Comparison of ENCODE assay signal across 18 cellular contexts in genomic region chr2:128589681-128590080, GRCh38.
DNase-seq lines count a peak whose midpoint lies in the region; ATAC-seq, FAIRE-seq and TF ChIP-seq lines count a peak whose summit lies in the region.
"Had no signal": no experiment of that assay in that cellular context is flagged by ENCODE, and none has a peak within 500 bp of the region (broad histone marks: within the 10 kb centered on the region; RNA-seq: fewer than 3 reads in every experiment).

No MANE protein-coding gene starts in this region.

- 83% methylated on average over 6 of the region's 6 CpGs; no CpG with 5 or more reads in 1 of the 2 experiments for WGBS in H1 (ENCODE audit: extremely low coverage in 1 of 2, insufficient coverage in 1 of 2, insufficient read length in 1 of 2, insufficient replicate concordance in 2 of 2, low coverage in 1 of 2, low lambda C conversion rate in 2 of 2, missing lambda C conversion rate in 1 of 2), 2 experiments

- no peak overlapping the region for H2BK20ac ChIP-seq in H1 (ENCODE audit: low read length)

- no peak overlapping the region for H2AK5ac ChIP-seq in H1 (ENCODE audit: low read depth, low read length)

- H2BK120ac ChIP-seq in H1 (replicated peaks; ENCODE audit: low read depth, low read length): no peak overlapping the region

- TF ChIP-seq CTCF in GM23338 (conservative IDR thresholded peaks at IDR 0.05; ENCODE audit: low read depth in 2 of 2): peak; percentile 40 to 46
- peak; percentile 40 to 49 (median 45) for TF ChIP-seq CTCF in H1 (IDR thresholded peaks at IDR 0.05; ENCODE audit: control extremely low read depth in 1 of 3, insufficient read depth in 1 of 3, low read depth in 1 of 3, low read length in 3 of 3)
- TF ChIP-seq CTCF in neural progenitor cell (IDR thresholded peaks at IDR 0.05): peak; percentile 12
- no peak for TF ChIP-seq CTCF in CD8-positive, alpha-beta T cell (IDR thresholded peaks at IDR 0.05)

- H3K36me3 Mint-ChIP-seq in GM23338 (ENCODE audit: low read depth) (no peaks in the 10 kb centered on the region), neural progenitor cell (no peaks in the 10 kb centered on the region)
- no peaks in the 10 kb centered on the region for H3K36me3 Mint-ChIP-seq in CD8-positive, alpha-beta T cell
- H3K36me3 Mint-ChIP-seq: CD4-positive, CD25-positive, alpha-beta regulatory T cell had no signal

- DNase-seq in GM23338 (ENCODE audit: low spot score): peak; percentile 34
- DNase-seq in Jurkat, Clone E6-1 (ENCODE audit: low read depth, low spot score): peak; percentile 21
- no peak for DNase-seq in H1 (ENCODE audit: low read depth in 1 of 2, low spot score in 2 of 2)
- DNase-seq in neural progenitor cell (ENCODE audit: low spot score): no peak
- DNase-seq in sciatic nerve (ENCODE audit: low spot score): no peak
- DNase-seq in CD8-positive, alpha-beta T cell: no peak
- DNase-seq: Caco-2; CD4-positive, CD25-positive, alpha-beta regulatory T cell; GDM1; GM23248; MG63; NCI-H1105; NCI-H1694 had no signal

- H3K4me3 Mint-ChIP-seq in GM23338 (no peak overlapping the region), neural progenitor cell (no peak overlapping the region)
- no peak overlapping the region for H3K4me3 Mint-ChIP-seq in CD8-positive, alpha-beta T cell
- H3K4me3 Mint-ChIP-seq: B cell; CD4-positive, CD25-positive, alpha-beta regulatory T cell had no signal

- no peak overlapping the region for H2BK15ac ChIP-seq in H1 (ENCODE audit: low read length)

- H3K79me2 ChIP-seq in GM23338 (replicated peaks; ENCODE audit: insufficient read depth): no peaks in the 10 kb centered on the region
- H3K79me2 ChIP-seq in H1 (ENCODE audit: control insufficient read depth in 1 of 2, insufficient read depth in 2 of 2, low read length in 2 of 2): no peaks in the 10 kb centered on the region
- H3K79me2 ChIP-seq in neural progenitor cell (ENCODE audit: low read depth): no peaks in the 10 kb centered on the region

- no peak overlapping the region for H3K23ac ChIP-seq in H1 (ENCODE audit: insufficient read length)

- intact Hi-C loops in sciatic nerve (cut with DNase I): no loop called here
- intact Hi-C loops in CD8-positive, alpha-beta T cell (cut with DNase I, micrococcal nuclease): no loop called here

- H3K79me1 ChIP-seq in H1 (ENCODE audit: low read depth, low read length): no peaks in the 10 kb centered on the region

- H4K8ac ChIP-seq in H1 (ENCODE audit: extremely low read depth, insufficient read depth, low read length): no peak overlapping the region

- H3K27me3 ChIP-seq in GM23338 (ENCODE audit: insufficient read depth): no peaks in the 10 kb centered on the region
- H3K27me3 ChIP-seq in H1 (replicated peaks in 1 of 4; ENCODE audit: control insufficient read depth in 3 of 4, extremely low read depth in 1 of 4, insufficient read depth in 3 of 4, low read length in 3 of 4): no peaks in the 10 kb centered on the region
- H3K27me3 ChIP-seq in neural progenitor cell: no peaks in the 10 kb centered on the region
- H3K27me3 ChIP-seq in CD8-positive, alpha-beta T cell (ENCODE audit: insufficient read depth, low read length): no peaks in the 10 kb centered on the region
- H3K27me3 ChIP-seq: MG63 had no signal

- H3K36me3 ChIP-seq in GM23338 (ENCODE audit: insufficient read depth) (peaks cover 5% of the 10 kb centered on the region), H1 (ENCODE audit: control insufficient read depth in 2 of 4, insufficient read depth in 4 of 4, low read length in 3 of 4) (no peaks in the 10 kb centered on the region), neural progenitor cell (no peaks in the 10 kb centered on the region)
- H3K36me3 ChIP-seq in CD8-positive, alpha-beta T cell (ENCODE audit: insufficient read depth, low read length): no peaks in the 10 kb centered on the region
- H3K36me3 ChIP-seq: MG63 had no signal

- no peaks in the 10 kb centered on the region for H4K20me1 ChIP-seq in GM23338 (replicated peaks; ENCODE audit: insufficient read depth)
- no peaks in the 10 kb centered on the region for H4K20me1 ChIP-seq in H1 (replicated peaks in 1 of 2; ENCODE audit: control insufficient read depth in 1 of 2, insufficient read depth in 2 of 2, low read length in 2 of 2)
- H4K20me1 ChIP-seq in neural progenitor cell (ENCODE audit: low read depth): no peaks in the 10 kb centered on the region

- H3K4me3 ChIP-seq in GM23338 (no peak overlapping the region), H1 (ENCODE audit: extremely low read depth in 1 of 4, insufficient read depth in 2 of 4, low read depth in 3 of 4, low read length in 4 of 4) (no peak overlapping the region), neural progenitor cell (no peak overlapping the region)
- H3K4me3 ChIP-seq in Jurkat, Clone E6-1 (ENCODE audit: low read length): no peak overlapping the region
- no peak overlapping the region for H3K4me3 ChIP-seq in CD8-positive, alpha-beta T cell (ENCODE audit: low read depth, low read length)
- H3K4me3 ChIP-seq: GM23248, MG63 had no signal

- H3K4me2 ChIP-seq in GM23338 (no peak overlapping the region), H1 (ENCODE audit: insufficient read depth in 1 of 2, low read depth in 2 of 2, low read length in 2 of 2) (no peak overlapping the region), neural progenitor cell (no peak overlapping the region)

- peak overlapping the region; percentile 25; the same call in 1 of the 2 replicates for H2AFZ ChIP-seq in GM23338
- no peak overlapping the region for H2AFZ ChIP-seq in H1 (ENCODE audit: low read length)
- H2AFZ ChIP-seq in neural progenitor cell (replicated peaks): no peak overlapping the region
- H2AFZ ChIP-seq: GM23248 had no signal

- no peak overlapping the region for H3K18ac ChIP-seq in H1 (ENCODE audit: extremely low read depth, low read length)

- CTCF ChIA-PET in H1 (lab: Charles Lee; ENCODE audit: partially characterized antibody): interaction anchor here (0.5 to 1.4 kb wide), 5 partner anchors 8 to 293 kb away, joined by 3 to 5 read pairs (median 3); no protein-coding TSS in a partner anchor
- CTCF ChIA-PET in CD8-positive, alpha-beta T cell (lab: Charles Lee): no interaction called here

- H3F3A ChIP-seq in GM23338 (replicated peaks; ENCODE audit: low read depth) (no peaks in the 10 kb centered on the region), neural progenitor cell (ENCODE audit: low read depth) (no peaks in the 10 kb centered on the region)

- H3K23me2 ChIP-seq in H1 (ENCODE audit: low read depth, low read length): no peaks in the 10 kb centered on the region

- no peaks in the 10 kb centered on the region for H3K9me2 ChIP-seq in GM23338 (ENCODE audit: insufficient read depth)

- H3K27ac Mint-ChIP-seq in GM23338: no peak overlapping the region
- H3K27ac Mint-ChIP-seq in neural progenitor cell: no peak overlapping the region
- H3K27ac Mint-ChIP-seq in CD8-positive, alpha-beta T cell: no peak overlapping the region
- H3K27ac Mint-ChIP-seq: B cell; CD4-positive, CD25-positive, alpha-beta regulatory T cell had no signal

- H3K4ac ChIP-seq in H1 (replicated peaks; ENCODE audit: insufficient read length, low read depth, low read length): no peak overlapping the region

- no peak overlapping the region for H4K91ac ChIP-seq in H1 (replicated peaks; ENCODE audit: insufficient read length, low read length)

- no peak for TF ChIP-seq EP300 in H1 (IDR thresholded peaks at IDR 0.05; ENCODE audit: borderline replicate concordance in 1 of 2, low read depth in 2 of 2, low read length in 2 of 2)

- H3K27me3 Mint-ChIP-seq in GM23338 (ENCODE audit: insufficient read depth, low read depth, poor library complexity) (peaks cover 3% of the 10 kb centered on the region), neural progenitor cell (ENCODE audit: insufficient read depth, low read depth) (peaks cover 2% of the 10 kb centered on the region)
- peaks cover 7% of the 10 kb centered on the region for H3K27me3 Mint-ChIP-seq in CD8-positive, alpha-beta T cell (ENCODE audit: low read depth)

- H3K9me3 Mint-ChIP-seq in GM23338 (peaks cover under 1% of the 10 kb centered on the region; the same call in 1 of the 3 replicates), neural progenitor cell (no peaks in the 10 kb centered on the region)
- peaks cover 2% of the 10 kb centered on the region for H3K9me3 Mint-ChIP-seq in CD8-positive, alpha-beta T cell

- TF ChIP-seq RAD21 in H1 (IDR thresholded peaks at IDR 0.05 in 1 of 2, conservative IDR thresholded peaks at IDR 0.05 in 1 of 2; ENCODE audit: low read depth in 2 of 2, low read length in 2 of 2): peak; percentile 44 to 56; a peak in 2 of 4 replicates

- no peak overlapping the region for H2BK12ac ChIP-seq in H1 (ENCODE audit: low read depth, low read length)

- no peak overlapping the region for H2BK5ac ChIP-seq in H1 (ENCODE audit: low read depth, low read length)

- H4K5ac ChIP-seq in H1 (ENCODE audit: insufficient read length, low read depth, low read length): no peak overlapping the region

- no peak for TF ChIP-seq POLR2A in H1 (IDR thresholded peaks at IDR 0.05; ENCODE audit: control extremely low read depth in 1 of 2, low read depth in 2 of 2, low read length in 2 of 2)

- no peak overlapping the region for H3K9ac ChIP-seq in H1 (replicated peaks in 1 of 4; ENCODE audit: extremely low read depth in 1 of 4, low read depth in 3 of 4, low read length in 3 of 4)
- no peak overlapping the region for H3K9ac ChIP-seq in neural progenitor cell
- H3K9ac ChIP-seq: GM23248 had no signal

- no peaks in the 10 kb centered on the region for H3K4me1 ChIP-seq in GM23338 (ENCODE audit: insufficient read depth)
- H3K4me1 ChIP-seq in H1 (replicated peaks in 1 of 4; ENCODE audit: control insufficient read depth in 3 of 4, insufficient read depth in 4 of 4, low read length in 3 of 4): no peaks in the 10 kb centered on the region
- peaks cover 9% of the 10 kb centered on the region for H3K4me1 ChIP-seq in neural progenitor cell
- no peaks in the 10 kb centered on the region for H3K4me1 ChIP-seq in CD8-positive, alpha-beta T cell (ENCODE audit: insufficient read depth, low read length)

- no peak overlapping the region for H3K56ac ChIP-seq in H1 (replicated peaks; ENCODE audit: insufficient read length, low read depth, low read length)

- ATAC-seq in GM23338 (peak; percentile 80), sciatic nerve (no peak), HG02759 (IDR thresholded peaks at IDR 0.05; ENCODE audit: unreplicated experiment) (no peak)
- ATAC-seq in CD8-positive, alpha-beta T cell: no peak
- ATAC-seq: Right ventricle myocardium inferior had no signal

- FAIRE-seq in H1 (lab: Jason Lieb, UNC): no peak
- FAIRE-seq: GM19239, RCC 7860 had no signal

- POLR2A ChIA-PET in H1 (lab: Charles Lee; ENCODE audit: partially characterized antibody): no interaction called here
- POLR2A ChIA-PET in CD8-positive, alpha-beta T cell (lab: Charles Lee): no interaction called here

- H3K9me3 ChIP-seq in H1 (ENCODE audit: insufficient read depth in 2 of 2, low read depth in 1 of 2, low read length in 1 of 2): peaks cover 0 to 1% of the 10 kb centered on the region in 2 experiments; a peak in 1 of 4 replicates
- H3K9me3 ChIP-seq in neural progenitor cell (ENCODE audit: low read depth): no peaks in the 10 kb centered on the region
- H3K9me3 ChIP-seq in CD8-positive, alpha-beta T cell (ENCODE audit: low read length): no peaks in the 10 kb centered on the region
- H3K9me3 ChIP-seq: Caco-2 had no signal

- no peak overlapping the region for H3K14ac ChIP-seq in H1 (ENCODE audit: insufficient read length)

- H3K4me1 Mint-ChIP-seq in GM23338 (peaks cover 11% of the 10 kb centered on the region; the same call in 2 of the 3 replicates), neural progenitor cell (peaks cover 33% of the 10 kb centered on the region)
- H3K4me1 Mint-ChIP-seq in CD8-positive, alpha-beta T cell (ENCODE audit: low read depth): no peaks in the 10 kb centered on the region
- H3K4me1 Mint-ChIP-seq: B cell; CD4-positive, CD25-positive, alpha-beta regulatory T cell had no signal

- H3K27ac ChIP-seq in GM23338 (ENCODE audit: low read depth) (no peak overlapping the region), H1 (ENCODE audit: low read depth, low read length) (no peak overlapping the region), neural progenitor cell (no peak overlapping the region)
- no peak overlapping the region for H3K27ac ChIP-seq in CD8-positive, alpha-beta T cell (ENCODE audit: low read depth, low read length)
- H3K27ac ChIP-seq: GM23248 had no signal

Comparison
In these comparisons a context has a peak if more than half of its experiments do, and no peak if none do; other contexts are left out.
1. DNase-seq: peak in GM23338 (single experiment) and Jurkat, Clone E6-1 (single experiment); none in H1 (0 of 2), neural progenitor cell (single experiment), sciatic nerve (single experiment) and CD8-positive, alpha-beta T cell (0 of 7).